Comparison of ENCODE assay signal across 8 cellular contexts in the genomic region with DNA sequence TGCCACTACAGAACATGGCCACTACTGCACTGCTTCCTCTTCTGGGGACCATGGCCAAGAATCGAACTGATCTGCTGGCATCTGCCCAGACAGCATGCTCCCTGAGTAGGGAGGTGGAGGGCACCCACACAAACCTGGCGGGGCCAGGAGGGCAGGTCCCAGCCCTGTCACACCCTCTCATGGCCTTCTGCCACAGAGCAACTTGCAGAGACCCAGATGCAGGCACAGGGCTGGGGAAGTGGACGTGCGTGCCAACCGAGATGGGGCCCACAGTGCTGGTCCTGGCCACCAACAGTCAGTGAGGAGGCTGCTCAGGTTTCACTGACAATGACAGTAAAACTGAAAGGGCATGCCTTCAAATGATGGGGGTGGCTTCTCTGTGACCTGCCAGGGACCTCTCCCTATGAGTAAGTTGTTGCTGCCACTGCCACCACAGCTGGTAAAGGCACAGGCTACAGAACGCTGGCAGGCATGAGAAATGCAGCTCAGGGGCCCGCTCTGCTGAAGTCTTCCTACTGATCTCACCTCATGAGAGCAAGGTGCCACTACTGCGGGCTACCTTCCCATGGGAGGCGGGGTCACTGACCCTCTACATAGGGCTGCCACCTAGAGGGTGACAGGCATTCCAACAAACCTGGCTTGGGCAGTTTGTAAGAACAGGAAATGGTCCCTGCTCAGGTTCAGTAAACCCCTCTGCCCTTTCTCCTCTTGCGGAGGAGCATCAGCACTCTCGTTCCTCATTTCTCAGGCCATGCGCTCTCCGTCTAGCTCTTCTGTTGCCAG. TPM values are rescaled to one million over a fixed set of nuclear protein-coding genes. Genes with fewer than 3 reads are reported as not detected.
A peak's percentile ranks its signal among the peaks of the same experiment; 100 is the strongest.
DNase-seq lines count a peak whose midpoint lies in the region; ATAC-seq lines count a peak whose summit lies in the region.

No MANE protein-coding gene starts in this region.

- H3K23ac ChIP-seq in neuronal stem cell (ENCODE audit: low read depth, low read length, poor library complexity), result peak overlapping the region; percentile 27

- no peak overlapping the region for H3K4me2 ChIP-seq in neuronal stem cell (ENCODE audit: insufficient read depth, low read length, poor library complexity, severe bottlenecking)

- no peak overlapping the region for H3K4ac ChIP-seq in neuronal stem cell (ENCODE audit: low read length)

- no peaks in the 10 kb centered on the region for H3K9me3 ChIP-seq in neuronal stem cell (replicated peaks in 1 of 2; ENCODE audit: control insufficient read depth in 2 of 2, insufficient read depth in 1 of 2, low read depth in 1 of 2, low read length in 2 of 2)

- peak overlapping the region; percentile 79 to 82 for H3K4me3 Mint-ChIP-seq in activated T-cell treated with anti-CD3 and anti-CD28 coated beads, Interleukin-2, amount 50 U/mL, for 72 hours

- no peak overlapping the region for H2AFZ ChIP-seq in neuronal stem cell (ENCODE audit: low read length)

- H3K9me3 Mint-ChIP-seq in activated T-cell treated with anti-CD3 and anti-CD28 coated beads, Interleukin-2, amount 50 U/mL, for 72 hours, result no peaks in the 10 kb centered on the region

- peak; percentile 80 for DNase-seq in stimulated activated naive CD4-positive, alpha-beta T cell treated with Interleukin-2 at 50 U/mL for 16 hours (lab: John Stamatoyannopoulos, UW)
- DNase-seq in stimulated activated naive CD4-positive, alpha-beta T cell (lab: John Stamatoyannopoulos, UW), result no peak
- DNase-seq in activated T-cell treated with anti-CD3 and anti-CD28 coated beads, Interleukin-2, amount 50 U/mL, for 72 hours, result peak; percentile 88 to 89
- DNase-seq in neuronal stem cell (ENCODE audit: low spot score) (no peak), GOT3 (lab: John Stamatoyannopoulos, UW) (no peak), NCI-H128 (lab: John Stamatoyannopoulos, UW; ENCODE audit: unreplicated experiment) (no peak)
- no peak for DNase-seq in effector CD8-positive, alpha-beta T cell (lab: John Stamatoyannopoulos, UW)

- H3K18ac ChIP-seq in neuronal stem cell (ENCODE audit: low read length), result no peak overlapping the region

- peak overlapping the region; percentile 43 for H3K27ac Mint-ChIP-seq in activated T-cell treated with anti-CD3 and anti-CD28 coated beads, Interleukin-2, amount 50 U/mL, for 72 hours

- H3K27ac ChIP-seq in neuronal stem cell (replicated peaks; ENCODE audit: low read length), result no peak overlapping the region

- peaks cover 46% of the 10 kb centered on the region for H3K4me1 Mint-ChIP-seq in activated T-cell treated with anti-CD3 and anti-CD28 coated beads, Interleukin-2, amount 50 U/mL, for 72 hours (ENCODE audit: low read depth)

- no peak overlapping the region for H2AK5ac ChIP-seq in neuronal stem cell (ENCODE audit: low read depth, low read length)

- H2BK15ac ChIP-seq in neuronal stem cell (ENCODE audit: low read length), result no peak overlapping the region

- H2BK12ac ChIP-seq in neuronal stem cell (ENCODE audit: low read length), result no peak overlapping the region

- no peaks in the 10 kb centered on the region for H3K27me3 Mint-ChIP-seq in activated T-cell treated with anti-CD3 and anti-CD28 coated beads, Interleukin-2, amount 50 U/mL, for 72 hours (ENCODE audit: low read depth)

- H3K9ac ChIP-seq in neuronal stem cell (ENCODE audit: low read depth, low read length, poor library complexity), result no peak overlapping the region

- H4K91ac ChIP-seq in neuronal stem cell (ENCODE audit: low read depth, low read length, poor library complexity), result no peak overlapping the region

- H3K36me3 Mint-ChIP-seq in activated T-cell treated with anti-CD3 and anti-CD28 coated beads, Interleukin-2, amount 50 U/mL, for 72 hours (ENCODE audit: insufficient read depth in 2 of 2), result peaks cover 21 to 22% of the 10 kb centered on the region in 2 donors

- ATAC-seq in HG03097 (IDR thresholded peaks at IDR 0.05; ENCODE audit: low FRiP score, unreplicated experiment), result peak; percentile 81
- ATAC-seq in activated T-cell treated with anti-CD3 and anti-CD28 coated beads, Interleukin-2, amount 50 U/mL, for 72 hours (replicated peaks in 1 of 2), result peak; percentile 92 to 93

- H3K4me3 ChIP-seq in neuronal stem cell (ENCODE audit: low read length in 2 of 2), result no peak overlapping the region

- H4K8ac ChIP-seq in neuronal stem cell (ENCODE audit: low read depth, low read length), result no peak overlapping the region

- peaks cover 0 to 2% of the 10 kb centered on the region in 2 donors for H3K4me1 ChIP-seq in neuronal stem cell (ENCODE audit: control insufficient read depth in 2 of 2, insufficient read depth in 1 of 2, low read depth in 1 of 2, low read length in 2 of 2)

- peaks cover 2% of the 10 kb centered on the region for H3K79me1 ChIP-seq in neuronal stem cell (ENCODE audit: low read depth, low read length)

- H3K14ac ChIP-seq in neuronal stem cell (ENCODE audit: low read length), result no peak overlapping the region

- H3K36me3 ChIP-seq in neuronal stem cell (replicated peaks in 1 of 2; ENCODE audit: control insufficient read depth in 2 of 2, insufficient read depth in 2 of 2, low read length in 2 of 2), result peaks cover 12 to 86% of the 10 kb centered on the region in 2 donors

- no CpG with 5 or more reads among the region's 13 CpGs for WGBS in neuronal stem cell (ENCODE audit: extremely low coverage in 2 of 2, insufficient read length in 2 of 2, insufficient replicate concordance in 1 of 2), 2 donors

- no peaks in the 10 kb centered on the region for H3K27me3 ChIP-seq in neuronal stem cell (ENCODE audit: control insufficient read depth in 3 of 3, insufficient read depth in 3 of 3, low read depth in 1 of 3, low read length in 3 of 3)

- no peak overlapping the region for H2BK5ac ChIP-seq in neuronal stem cell (ENCODE audit: low read length)

- no peak overlapping the region for H2BK120ac ChIP-seq in neuronal stem cell (ENCODE audit: low read depth, low read length)

RNA-seq across cellular contexts. Expression of a gene that starts 15.5 kb away (rescaled TPM):
- total RNA-seq in activated T-cell treated with anti-CD3 and anti-CD28 coated beads, Interleukin-2, amount 50 U/mL, for 72 hours, result 10 to 100 TPM; 11.7 to 21.4 TPM
- 0.08 TPM for polyA plus RNA-seq in neuronal stem cell (2013, experiment 1 of 2)
- polyA plus RNA-seq in neuronal stem cell (2013, experiment 2 of 2), result 0.04 TPM

RNA-seq across cellular contexts. Expression of a gene that starts 28.6 kb away (rescaled TPM):
- 10 to 100 TPM; 29.0 to 33.3 TPM for total RNA-seq in activated T-cell treated with anti-CD3 and anti-CD28 coated beads, Interleukin-2, amount 50 U/mL, for 72 hours
- 13.9 TPM for polyA plus RNA-seq in neuronal stem cell (2013, experiment 1 of 2)
- 14.2 TPM for polyA plus RNA-seq in neuronal stem cell (2013, experiment 2 of 2)

RNA-seq across cellular contexts. Expression of a gene that starts 40.5 kb away (rescaled TPM):
- 10 to 100 TPM; 36.8 to 40.8 TPM for total RNA-seq in activated T-cell treated with anti-CD3 and anti-CD28 coated beads, Interleukin-2, amount 50 U/mL, for 72 hours
- polyA plus RNA-seq in neuronal stem cell (2013, experiment 1 of 2), result 19.6 TPM
- 18.0 TPM for polyA plus RNA-seq in neuronal stem cell (2013, experiment 2 of 2)

RNA-seq across cellular contexts. Expression of a gene that starts 45.3 kb away (rescaled TPM):
- under 1 TPM; 0.14 to 0.21 TPM for total RNA-seq in activated T-cell treated with anti-CD3 and anti-CD28 coated beads, Interleukin-2, amount 50 U/mL, for 72 hours
- 4.0 TPM for polyA plus RNA-seq in neuronal stem cell (2013, experiment 1 of 2)
- polyA plus RNA-seq in neuronal stem cell (2013, experiment 2 of 2), result 3.9 TPM

Comparison
In these comparisons a context has a peak if more than half of its experiments do, and no peak if none do; other contexts are left out.
1. DNase-seq: peak in stimulated activated naive CD4-positive, alpha-beta T cell treated with Interleukin-2 at 50 U/mL for 16 hours (single experiment) and activated T-cell treated with anti-CD3 and anti-CD28 coated beads, Interleukin-2, amount 50 U/mL, for 72 hours (2 of 2); none in stimulated activated naive CD4-positive, alpha-beta T cell (0 of 6), neuronal stem cell (single experiment), GOT3 (single experiment), NCI-H128 (single experiment) and effector CD8-positive, alpha-beta T cell (single experiment).